Comparison of ENCODE assay signal across 23 cellular contexts in the genomic region with DNA sequence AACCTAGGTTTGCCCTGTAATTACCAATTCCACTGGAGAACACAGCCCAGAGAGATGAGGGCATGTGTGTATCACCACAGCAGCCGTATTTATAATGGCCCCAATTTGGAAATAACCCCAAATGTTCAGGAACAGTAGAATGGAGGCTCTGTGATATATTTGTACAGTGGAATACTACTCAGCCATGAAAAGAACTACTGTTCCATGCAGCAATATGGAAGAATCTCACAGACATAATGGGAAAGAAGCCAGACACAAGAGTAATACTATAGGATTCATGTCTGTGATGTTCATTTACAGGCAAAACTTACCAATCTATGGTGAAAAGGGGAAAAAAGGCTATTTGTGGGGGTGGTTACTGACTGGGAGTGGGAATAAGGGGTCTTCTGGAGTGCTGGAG.
"Had no signal": no experiment of that assay in that cellular context is flagged by ENCODE, and none has a peak within 500 bp of the region (broad histone marks: within the 10 kb centered on the region; RNA-seq: fewer than 3 reads in every experiment).

No MANE protein-coding gene starts in this region.

- DNase-seq: activated CD4-positive, alpha-beta T cell treated with anti-CD3 and anti-CD28 coated beads, Interleukin-2, amount 50 U/mL, for 48 hours; activated effector memory CD4-positive, alpha-beta T cell treated with Interleukin-2 at 50 U/mL for 16 hours; activated naive CD4-positive, alpha-beta T cell treated with anti-CD3 and anti-CD28 coated beads for 36 hours; anterior cingulate cortex; body of pancreas; effector memory CD4-positive, alpha-beta T cell; head of caudate nucleus; islet precursor cell; left cardiac atrium; midbrain; small intestine; stimulated activated CD4-positive, alpha-beta T cell treated with anti-CD3 and anti-CD28 coated beads, Interleukin-2, amount 100 ng/mL, for 24 hours; stomach; T-helper 1 cell; T-helper 9 cell; transverse colon had no signal

- FAIRE-seq: small intestine, urothelium cell line had no signal

- H2AFZ ChIP-seq: neural progenitor cell had no signal

- H3K9ac ChIP-seq: neural progenitor cell had no signal

- H3K9me3 Mint-ChIP-seq: activated naive CD4-positive, alpha-beta T cell treated with anti-CD3 and anti-CD28 coated beads for 36 hours; neural progenitor cell; stimulated activated memory B cell treated with anti-CD40 and anti-IgM and Interleukin-4, amounts not matched to agents 10 μg/mL and 1 μg/mL and 100 μg/mL, for 72 hours; WTC11 had no signal

- H3K36me3 ChIP-seq: neural progenitor cell, transverse colon had no signal

- H3K27me3 Mint-ChIP-seq: stimulated activated memory B cell treated with anti-CD40 and anti-IgM and Interleukin-4, amounts not matched to agents 10 μg/mL and 1 μg/mL and 100 μg/mL, for 72 hours had no signal

- H3K27ac Mint-ChIP-seq: neural progenitor cell; stimulated activated memory B cell treated with anti-CD40 and anti-IgM and Interleukin-4, amounts not matched to agents 10 μg/mL and 1 μg/mL and 100 μg/mL, for 72 hours; WTC11 had no signal

- H3K4me3 Mint-ChIP-seq: activated naive CD4-positive, alpha-beta T cell treated with anti-CD3 and anti-CD28 coated beads for 36 hours; neural progenitor cell; stimulated activated memory B cell treated with anti-CD40 and anti-IgM and Interleukin-4, amounts not matched to agents 10 μg/mL and 1 μg/mL and 100 μg/mL, for 72 hours; WTC11 had no signal

- H3K4me2 ChIP-seq: neural progenitor cell had no signal

- H3K27me3 ChIP-seq: body of pancreas, esophagus muscularis mucosa, gastroesophageal sphincter, neural progenitor cell, stomach, transverse colon had no signal

- ATAC-seq: body of pancreas; gastroesophageal sphincter; left cardiac atrium; sciatic nerve; stimulated activated memory B cell treated with anti-CD40 and anti-IgM and Interleukin-4, amounts not matched to agents 10 μg/mL and 1 μg/mL and 100 μg/mL, for 72 hours; WTC11 had no signal

- H3K9me3 ChIP-seq: body of pancreas, esophagus muscularis mucosa, gastroesophageal sphincter, stomach, transverse colon had no signal

- H3K27ac ChIP-seq: body of pancreas, esophagus muscularis mucosa, gastroesophageal sphincter, neural progenitor cell had no signal

- H3K4me3 ChIP-seq: body of pancreas, esophagus muscularis mucosa, gastroesophageal sphincter, neural progenitor cell, stomach, transverse colon had no signal
